2 cellular contexts compared by ENCODE assay signal in genomic region chr1:145892486-145893087, GRCh38.
TF ChIP-seq lines count a peak whose summit lies in the region.

No MANE protein-coding gene starts in this region.

TF ChIP-seq in IMR-90, 13 proteins besides CTCF, POLR2A, EP300 and RAD21:
- no peak for TF ChIP-seq SMC3 (IDR thresholded peaks at IDR 0.05; ENCODE audit: low read depth, low read length)
- peak; percentile 5 for TF ChIP-seq RCOR1 (IDR thresholded peaks at IDR 0.05; ENCODE audit: insufficient replicate concordance, low read length)

TF ChIP-seq in K562, 482 proteins besides CTCF, POLR2A, EP300 and RAD21:
- TF ChIP-seq ARID1B (IDR thresholded peaks at IDR 0.05) (peak; percentile 67), CBFA2T3 (IDR thresholded peaks at IDR 0.05) (peak; percentile 54), BACH1 (tag; IDR thresholded peaks at IDR 0.05) (peak; percentile 45; the same call in 1 of the 2 replicates), TAL1 (IDR thresholded peaks at IDR 0.05) (peak; percentile 35; the same call in 1 of the 2 replicates), CBFA2T2 (conservative IDR thresholded peaks at IDR 0.05) (0 out of 2 replicates have a peak, but pooled peaks have one; percentile 26), HDAC1 (IDR thresholded peaks at IDR 0.05) (0 out of 4 replicates have a peak, but pooled peaks of 1 of the 2 experiments have one; percentile 3), ZNF395 (CRISPR knock-in tag; IDR thresholded peaks at IDR 0.05) (0 out of 2 replicates have a peak, but pooled peaks have one; percentile 38), SMARCA4 (IDR thresholded peaks at IDR 0.05) (peak; percentile 48; the same call in 1 of the 2 replicates), POLR3A (IDR thresholded peaks at IDR 0.05; ENCODE audit: borderline replicate concordance, extremely low read depth, insufficient read depth, insufficient read length) (no peak), NFIC (IDR thresholded peaks at IDR 0.05) (peak; percentile 89), PTTG1 (tag; IDR thresholded peaks at IDR 0.05; ENCODE audit: low read depth) (no peak), FOSL1 (tag; conservative IDR thresholded peaks at IDR 0.05) (peak; percentile 38; the same call in 1 of the 2 replicates), CREM (IDR thresholded peaks at IDR 0.05; ENCODE audit: low read depth) (peak; percentile 41; the same call in 1 of the 2 replicates), REST (CRISPR knock-in tag; IDR thresholded peaks at IDR 0.05; ENCODE audit: low read depth) (no peak), ZBTB33 (CRISPR knock-in tag; IDR thresholded peaks at IDR 0.05) (no peak), HINFP (tag; conservative IDR thresholded peaks at IDR 0.05; ENCODE audit: low read depth) (0 out of 2 replicates have a peak, but pooled peaks have one; percentile 24), SMARCE1 (IDR thresholded peaks at IDR 0.05) (peak; percentile 10; the same call in 1 of the 2 replicates), ZNF24 (IDR thresholded peaks at IDR 0.05) (no peak), RCOR1 (IDR thresholded peaks at IDR 0.05; ENCODE audit: borderline replicate concordance in 1 of 2, low read depth in 2 of 2, low read length in 2 of 2) (peak in 1 of 2 experiments; percentile 19; a peak in 1 of 4 replicates), ZC3H8 (IDR thresholded peaks at IDR 0.05) (no peak)
